25 cellular contexts compared by ENCODE assay signal in genomic region chr4:133775881-133776280, GRCh38.
DNase-seq lines count a peak whose midpoint lies in the region; ATAC-seq, FAIRE-seq and TF ChIP-seq lines count a peak whose summit lies in the region.
"Had no signal": no experiment of that assay in that cellular context is flagged by ENCODE, and none has a peak within 500 bp of the region (broad histone marks: within the 10 kb centered on the region; RNA-seq: fewer than 3 reads in every experiment).

No MANE protein-coding gene starts in this region.

- H3K4me3 Mint-ChIP-seq in GM23338: no peak overlapping the region
- no peak overlapping the region for H3K4me3 Mint-ChIP-seq in type B pancreatic cell
- H3K4me3 Mint-ChIP-seq: activated CD8-positive, alpha-beta memory T cell treated with anti-CD3 and anti-CD28 coated beads, Interleukin-2, amount 10 ng/mL, durations not matched to agents 7 days and 5 days; activated naive CD8-positive, alpha-beta T cell treated with anti-CD3 and anti-CD28 coated beads for 36 hours; activated T-helper 1 cell treated with anti-CD3 and anti-CD28 coated beads, Interleukin-12 subunit alpha, Interleukin-12 subunit beta, Interleukin-2, Interleukin-4 antibody, amounts not matched to agents 30 ng/mL and 10 ng/mL and 1 ng/mL, durations not matched to agents 14 hours and 24 hours and 36 hours; CD4-positive, alpha-beta T cell; neural progenitor cell had no signal

- H3K27ac Mint-ChIP-seq in GM23338 (no peak overlapping the region), type B pancreatic cell (no peak overlapping the region)
- H3K27ac Mint-ChIP-seq: activated CD8-positive, alpha-beta memory T cell treated with anti-CD3 and anti-CD28 coated beads, Interleukin-2, amount 10 ng/mL, durations not matched to agents 7 days and 5 days; activated naive CD8-positive, alpha-beta T cell treated with anti-CD3 and anti-CD28 coated beads for 36 hours; activated T-helper 1 cell treated with anti-CD3 and anti-CD28 coated beads, Interleukin-12 subunit alpha, Interleukin-12 subunit beta, Interleukin-2, Interleukin-4 antibody, amounts not matched to agents 30 ng/mL and 10 ng/mL and 1 ng/mL, durations not matched to agents 14 hours and 24 hours and 36 hours; CD4-positive, alpha-beta T cell; neural progenitor cell had no signal

- no peak overlapping the region for H2AFZ ChIP-seq in PC-3 (ENCODE audit: low read length)
- H2AFZ ChIP-seq in GM23338: no peak overlapping the region
- H2AFZ ChIP-seq: neural progenitor cell had no signal

- H3K9me3 Mint-ChIP-seq in GM23338 (peaks cover 19% of the 10 kb centered on the region), type B pancreatic cell (peaks cover 7% of the 10 kb centered on the region)
- H3K9me3 Mint-ChIP-seq: activated T-helper 1 cell treated with anti-CD3 and anti-CD28 coated beads, Interleukin-12 subunit alpha, Interleukin-12 subunit beta, Interleukin-2, Interleukin-4 antibody, amounts not matched to agents 30 ng/mL and 10 ng/mL and 1 ng/mL, durations not matched to agents 14 hours and 24 hours and 36 hours had no signal

- H3F3A ChIP-seq in PC-3 (ENCODE audit: low read length, unreplicated experiment) (no peaks in the 10 kb centered on the region), GM23338 (replicated peaks; ENCODE audit: low read depth) (no peaks in the 10 kb centered on the region)

- no peak overlapping the region for H3K9ac ChIP-seq in PC-3 (ENCODE audit: low read length)
- H3K9ac ChIP-seq: neural progenitor cell had no signal

- H3K27ac ChIP-seq in PC-3 (ENCODE audit: low read length) (no peak overlapping the region), GM23338 (ENCODE audit: low read depth) (no peak overlapping the region)
- H3K27ac ChIP-seq: cardiac muscle cell, neural progenitor cell, prostate gland, skin epidermis, tibial nerve had no signal

- no peaks in the 10 kb centered on the region for H3K27me3 ChIP-seq in PC-3 (ENCODE audit: low read length)
- H3K27me3 ChIP-seq in GM23338 (ENCODE audit: insufficient read depth): no peaks in the 10 kb centered on the region
- H3K27me3 ChIP-seq: cardiac muscle cell, neural progenitor cell, tibial nerve had no signal

- peaks cover 3% of the 10 kb centered on the region; the same call in 1 of the 3 replicates for H3K4me1 Mint-ChIP-seq in GM23338
- no peaks in the 10 kb centered on the region for H3K4me1 Mint-ChIP-seq in type B pancreatic cell (ENCODE audit: unreplicated experiment)
- H3K4me1 Mint-ChIP-seq: activated CD8-positive, alpha-beta memory T cell treated with anti-CD3 and anti-CD28 coated beads, Interleukin-2, amount 10 ng/mL, durations not matched to agents 7 days and 5 days; activated naive CD8-positive, alpha-beta T cell treated with anti-CD3 and anti-CD28 coated beads for 36 hours; neural progenitor cell had no signal

- intact Hi-C loops in PC-3 (cut with micrococcal nuclease): no loop called here

- DNase-seq in ELR (ENCODE audit: low read depth) (peak; percentile 73), PC-3 (peak; percentile 54), kidney tubule cell (ENCODE audit: low spot score) (peak; percentile 33), GM23338 (ENCODE audit: low spot score) (no peak), type B pancreatic cell (ENCODE audit: extremely low spot score, unreplicated experiment) (no peak)
- DNase-seq: activated CD4-positive, alpha-beta T cell treated with anti-CD3 and anti-CD28 coated beads for 4 hours; activated CD8-positive, alpha-beta memory T cell treated with anti-CD3 and anti-CD28 coated beads, Interleukin-2, amount 10 ng/mL, durations not matched to agents 7 days and 5 days; activated naive CD8-positive, alpha-beta T cell treated with anti-CD3 and anti-CD28 coated beads for 36 hours; CD4-positive, alpha-beta T cell; left ventricle myocardium superior; NCI-H1417 treated with DMSO at 0.1 percent for 48 hours; SHP77 treated with DMSO at 0.1 percent for 48 hours; stimulated activated naive CD8-positive, alpha-beta T cell treated with anti-CD3 and anti-CD28 coated beads, Interleukin-15, Interleukin-2, amounts not matched to agents 100 U/mL and 50 U/mL, for 24 hours had no signal

- H3K36me3 ChIP-seq in PC-3 (ENCODE audit: low read depth, low read length): no peaks in the 10 kb centered on the region
- no peaks in the 10 kb centered on the region for H3K36me3 ChIP-seq in GM23338 (ENCODE audit: insufficient read depth)
- H3K36me3 ChIP-seq: cardiac muscle cell, HAP-1, neural progenitor cell, prostate gland, tibial nerve had no signal

- H3K4me1 ChIP-seq in PC-3 (ENCODE audit: insufficient read depth, low read length) (no peaks in the 10 kb centered on the region), GM23338 (ENCODE audit: insufficient read depth) (no peaks in the 10 kb centered on the region)
- H3K4me1 ChIP-seq: neural progenitor cell, prostate gland, tibial nerve had no signal

- TF ChIP-seq CTCF in PC-3 (conservative IDR thresholded peaks at IDR 0.05; ENCODE audit: low read depth, low read length): no peak
- no peak for TF ChIP-seq CTCF in GM23338 (conservative IDR thresholded peaks at IDR 0.05; ENCODE audit: low read depth in 2 of 2)
- no peak for TF ChIP-seq CTCF in type B pancreatic cell (conservative IDR thresholded peaks at IDR 0.05)

- H3K36me3 Mint-ChIP-seq in GM23338 (ENCODE audit: low read depth) (peaks cover 17% of the 10 kb centered on the region), type B pancreatic cell (no peaks in the 10 kb centered on the region)
- H3K36me3 Mint-ChIP-seq: activated CD8-positive, alpha-beta memory T cell treated with anti-CD3 and anti-CD28 coated beads, Interleukin-2, amount 10 ng/mL, durations not matched to agents 7 days and 5 days; activated naive CD8-positive, alpha-beta T cell treated with anti-CD3 and anti-CD28 coated beads for 36 hours had no signal

- H4K20me1 ChIP-seq in PC-3 (ENCODE audit: low read length) (no peaks in the 10 kb centered on the region), GM23338 (replicated peaks; ENCODE audit: insufficient read depth) (no peaks in the 10 kb centered on the region)

- no TSS peak for BruUV-seq in PC-3 (replicated peaks; lab: Mats Ljungman, UMichigan)

- H3K4me2 ChIP-seq in PC-3 (ENCODE audit: low read length) (no peak overlapping the region), GM23338 (no peak overlapping the region)
- H3K4me2 ChIP-seq: neural progenitor cell had no signal

- no peaks in the 10 kb centered on the region for H3K79me2 ChIP-seq in PC-3 (ENCODE audit: low read length)
- no peaks in the 10 kb centered on the region for H3K79me2 ChIP-seq in GM23338 (replicated peaks; ENCODE audit: insufficient read depth)

- CTCF ChIA-PET in PC-3 (lab: Charles Lee): no interaction called here

- H3K27me3 Mint-ChIP-seq in GM23338 (ENCODE audit: insufficient read depth, low read depth, poor library complexity): no peaks in the 10 kb centered on the region
- no peaks in the 10 kb centered on the region for H3K27me3 Mint-ChIP-seq in type B pancreatic cell
- H3K27me3 Mint-ChIP-seq: activated CD8-positive, alpha-beta memory T cell treated with anti-CD3 and anti-CD28 coated beads, Interleukin-2, amount 10 ng/mL, durations not matched to agents 7 days and 5 days; activated naive CD8-positive, alpha-beta T cell treated with anti-CD3 and anti-CD28 coated beads for 36 hours; CD4-positive, alpha-beta T cell had no signal

- H3K9me3 ChIP-seq in PC-3 (ENCODE audit: low read length): no peaks in the 10 kb centered on the region
- H3K9me3 ChIP-seq: prostate gland, tibial nerve had no signal

- peak; percentile 85 for ATAC-seq in PC-3
- ATAC-seq in GM23338: no peak
- no peak for ATAC-seq in GM21825 (IDR thresholded peaks at IDR 0.05; ENCODE audit: unreplicated experiment)
- ATAC-seq in HG03469 (IDR thresholded peaks at IDR 0.05; ENCODE audit: unreplicated experiment): no peak
- ATAC-seq: activated CD8-positive, alpha-beta memory T cell treated with anti-CD3 and anti-CD28 coated beads, Interleukin-2, amount 10 ng/mL, durations not matched to agents 7 days and 5 days; esophagus mucosa; left ventricle myocardium superior; stimulated activated naive CD8-positive, alpha-beta T cell treated with anti-CD3 and anti-CD28 coated beads, Interleukin-15, Interleukin-2, amounts not matched to agents 100 U/mL and 50 U/mL, for 24 hours had no signal

- no peaks in the 10 kb centered on the region for H3K9me2 ChIP-seq in PC-3 (replicated peaks; ENCODE audit: low read length)
- 0 out of 2 replicates have a peak, but pooled peaks cover 3% of the 10 kb centered on the region for H3K9me2 ChIP-seq in GM23338 (ENCODE audit: insufficient read depth)

- H3K4me3 ChIP-seq in PC-3 (ENCODE audit: low read length) (no peak overlapping the region), GM23338 (no peak overlapping the region)
- H3K4me3 ChIP-seq: cardiac muscle cell, HAP-1, neural progenitor cell, prostate gland, skin epidermis, tibial nerve had no signal

- POLR2A ChIA-PET in PC-3 (lab: Charles Lee; ENCODE audit: unreplicated experiment): interaction anchor here (0.5 kb wide), 1 partner anchor 363 kb away, joined by 3 read pairs; no protein-coding TSS in a partner anchor

- FAIRE-seq in colon (lab: Jason Lieb, UNC): peak; percentile 38
- FAIRE-seq: TTC549 had no signal

TF ChIP-seq in GM23338, 12 proteins besides CTCF, POLR2A, EP300 and RAD21 (continues in another document):
- TF ChIP-seq, protein P1, sequence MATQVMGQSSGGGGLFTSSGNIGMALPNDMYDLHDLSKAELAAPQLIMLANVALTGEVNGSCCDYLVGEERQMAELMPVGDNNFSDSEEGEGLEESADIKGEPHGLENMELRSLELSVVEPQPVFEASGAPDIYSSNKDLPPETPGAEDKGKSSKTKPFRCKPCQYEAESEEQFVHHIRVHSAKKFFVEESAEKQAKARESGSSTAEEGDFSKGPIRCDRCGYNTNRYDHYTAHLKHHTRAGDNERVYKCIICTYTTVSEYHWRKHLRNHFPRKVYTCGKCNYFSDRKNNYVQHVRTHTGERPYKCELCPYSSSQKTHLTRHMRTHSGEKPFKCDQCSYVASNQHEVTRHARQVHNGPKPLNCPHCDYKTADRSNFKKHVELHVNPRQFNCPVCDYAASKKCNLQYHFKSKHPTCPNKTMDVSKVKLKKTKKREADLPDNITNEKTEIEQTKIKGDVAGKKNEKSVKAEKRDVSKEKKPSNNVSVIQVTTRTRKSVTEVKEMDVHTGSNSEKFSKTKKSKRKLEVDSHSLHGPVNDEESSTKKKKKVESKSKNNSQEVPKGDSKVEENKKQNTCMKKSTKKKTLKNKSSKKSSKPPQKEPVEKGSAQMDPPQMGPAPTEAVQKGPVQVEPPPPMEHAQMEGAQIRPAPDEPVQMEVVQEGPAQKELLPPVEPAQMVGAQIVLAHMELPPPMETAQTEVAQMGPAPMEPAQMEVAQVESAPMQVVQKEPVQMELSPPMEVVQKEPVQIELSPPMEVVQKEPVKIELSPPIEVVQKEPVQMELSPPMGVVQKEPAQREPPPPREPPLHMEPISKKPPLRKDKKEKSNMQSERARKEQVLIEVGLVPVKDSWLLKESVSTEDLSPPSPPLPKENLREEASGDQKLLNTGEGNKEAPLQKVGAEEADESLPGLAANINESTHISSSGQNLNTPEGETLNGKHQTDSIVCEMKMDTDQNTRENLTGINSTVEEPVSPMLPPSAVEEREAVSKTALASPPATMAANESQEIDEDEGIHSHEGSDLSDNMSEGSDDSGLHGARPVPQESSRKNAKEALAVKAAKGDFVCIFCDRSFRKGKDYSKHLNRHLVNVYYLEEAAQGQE (IDR thresholded peaks at IDR 0.05; ENCODE audit: unreplicated experiment): no peak
- TF ChIP-seq STAT1 (IDR thresholded peaks at IDR 0.05; ENCODE audit: unreplicated experiment) (no peak), POLR2AphosphoS5 (IDR thresholded peaks at IDR 0.05; ENCODE audit: low read depth) (no peak), JUNB (IDR thresholded peaks at IDR 0.05; ENCODE audit: unreplicated experiment) (no peak)

Comparison
In these comparisons a context has a peak if more than half of its experiments do, and no peak if none do; other contexts are left out.
1. DNase-seq: peak in ELR (single experiment), PC-3 (single experiment) and kidney tubule cell (single experiment); none in GM23338 (single experiment) and type B pancreatic cell (single experiment).